In the genomic region with DNA sequence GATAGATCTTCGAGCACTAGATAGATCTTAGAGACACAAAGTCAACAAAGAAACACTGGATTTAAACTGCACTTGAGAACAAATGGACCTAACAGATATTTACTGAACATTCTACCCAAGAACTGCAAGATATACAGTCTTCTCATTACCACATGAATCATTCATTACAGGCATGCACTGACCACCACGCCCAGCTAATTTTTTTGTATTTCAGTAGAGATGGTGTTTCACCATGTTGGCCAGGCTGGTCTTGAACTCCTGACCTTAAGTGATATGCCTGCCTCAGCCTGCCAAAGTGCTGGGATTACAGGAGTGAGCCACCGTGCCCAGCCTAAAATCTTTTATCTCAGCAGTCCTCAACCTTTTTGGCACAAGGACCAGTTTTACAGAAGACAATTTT, we compare ENCODE assay signal across 17 cellular contexts. TPM values are rescaled to one million over a fixed set of nuclear protein-coding genes. Genes with fewer than 3 reads are reported as not detected.
DNase-seq lines count a peak whose midpoint lies in the region; ATAC-seq and TF ChIP-seq lines count a peak whose summit lies in the region.
"Had no signal": no experiment of that assay in that cellular context is flagged by ENCODE, and none has a peak within 500 bp of the region (broad histone marks: within the 10 kb centered on the region; RNA-seq: fewer than 3 reads in every experiment).

No MANE protein-coding gene starts in this region.

- no peak overlapping the region for H3K4me2 ChIP-seq in hepatocyte
- H3K4me2 ChIP-seq: BLaER1 treated with 17β-estradiol and CSF1 and Interleukin-3, amounts not matched to agents 10 nM and 100 nM had no signal

- no peak overlapping the region for H3K27ac ChIP-seq in hepatocyte
- H3K27ac ChIP-seq: 22Rv1; BLaER1 treated with 17β-estradiol and CSF1 and Interleukin-3, amounts not matched to agents 10 nM and 100 nM; gastrocnemius medialis; transverse colon; VCaP had no signal

- no peak for ATAC-seq in activated naive CD8-positive, alpha-beta T cell treated with anti-CD3 and anti-CD28 coated beads, Interleukin-2, amount 50 U/mL, for 24 hours
- no peak for ATAC-seq in GM19324 (IDR thresholded peaks at IDR 0.05; ENCODE audit: low FRiP score, unreplicated experiment)
- ATAC-seq: gastrocnemius medialis had no signal

- H3K9me3 ChIP-seq in hepatocyte (ENCODE audit: low read depth), result no peaks in the 10 kb centered on the region
- H3K9me3 ChIP-seq: gastrocnemius medialis, transverse colon had no signal

- no peak overlapping the region for H3K4me3 ChIP-seq in hepatocyte
- H3K4me3 ChIP-seq: BLaER1 treated with 17β-estradiol and CSF1 and Interleukin-3, amounts not matched to agents 10 nM and 100 nM; gastrocnemius medialis; transverse colon had no signal

- no peak for TF ChIP-seq CTCF in HFFc6 (IDR thresholded peaks at IDR 0.05)
- no peak for TF ChIP-seq CTCF in hepatocyte (IDR thresholded peaks at IDR 0.05; ENCODE audit: poor library complexity)

- peaks cover 25% of the 10 kb centered on the region for H3K4me1 Mint-ChIP-seq in T-helper 1 cell treated with Interleukin-12 subunit alpha and Interleukin-12 subunit beta and Interleukin-4 antibody, amounts not matched to agents 30 μg/mL and 1 μg/mL, for 36 hours (ENCODE audit: low read depth)
- peaks cover 13% of the 10 kb centered on the region for H3K4me1 Mint-ChIP-seq in HFFc6 (ENCODE audit: low read depth)
- peaks cover 30% of the 10 kb centered on the region for H3K4me1 Mint-ChIP-seq in activated naive CD8-positive, alpha-beta T cell treated with anti-CD3 and anti-CD28 coated beads, Interleukin-2, amount 50 U/mL, for 24 hours

- H3K9me2 ChIP-seq in hepatocyte (replicated peaks; ENCODE audit: insufficient read depth), result no peaks in the 10 kb centered on the region

- peaks cover 25% of the 10 kb centered on the region for H3K79me2 ChIP-seq in hepatocyte

- H3K4me3 Mint-ChIP-seq in T-helper 1 cell treated with Interleukin-12 subunit alpha and Interleukin-12 subunit beta and Interleukin-4 antibody, amounts not matched to agents 30 μg/mL and 1 μg/mL, for 36 hours, result no peak overlapping the region
- peak overlapping the region; percentile 24; the same call in 1 of the 2 replicates for H3K4me3 Mint-ChIP-seq in HFFc6
- H3K4me3 Mint-ChIP-seq in activated naive CD8-positive, alpha-beta T cell treated with anti-CD3 and anti-CD28 coated beads, Interleukin-2, amount 50 U/mL, for 24 hours, result no peak overlapping the region

- H2AFZ ChIP-seq in hepatocyte, result no peak overlapping the region

- H3K27ac Mint-ChIP-seq in T-helper 1 cell treated with Interleukin-12 subunit alpha and Interleukin-12 subunit beta and Interleukin-4 antibody, amounts not matched to agents 30 μg/mL and 1 μg/mL, for 36 hours, result peak overlapping the region; percentile 58
- H3K27ac Mint-ChIP-seq in HFFc6, result peak overlapping the region; percentile 55
- peak overlapping the region; percentile 0 for H3K27ac Mint-ChIP-seq in activated naive CD8-positive, alpha-beta T cell treated with anti-CD3 and anti-CD28 coated beads, Interleukin-2, amount 50 U/mL, for 24 hours

- 92% methylated on average over 3 of the region's 3 CpGs for WGBS in hepatocyte (ENCODE audit: low lambda C conversion rate, missing lambda C conversion rate)

- DNase-seq in T-helper 1 cell (no peak), HFFc6 (no peak), iris pigment epithelial cell (ENCODE audit: low read depth) (peak; percentile 61), hepatocyte (ENCODE audit: low spot score) (no peak), activated gamma-delta T cell treated with Interleukin-2 at 50 U/mL for 16 hours (no peak)
- DNase-seq in activated naive CD8-positive, alpha-beta T cell treated with anti-CD3 and anti-CD28 coated beads, Interleukin-2, amount 50 U/mL, for 24 hours, result no peak
- DNase-seq: amygdala, DND-41, gastrocnemius medialis, naive B cell, NCI-H774 had no signal

- H3K27me3 ChIP-seq in hepatocyte, result no peaks in the 10 kb centered on the region
- H3K27me3 ChIP-seq: BLaER1 treated with 17β-estradiol and CSF1 and Interleukin-3, amounts not matched to agents 10 nM and 100 nM; gastrocnemius medialis; transverse colon had no signal

- H3K36me3 Mint-ChIP-seq in T-helper 1 cell treated with Interleukin-12 subunit alpha and Interleukin-12 subunit beta and Interleukin-4 antibody, amounts not matched to agents 30 μg/mL and 1 μg/mL, for 36 hours (ENCODE audit: low read depth), result peaks cover 6% of the 10 kb centered on the region
- H3K36me3 Mint-ChIP-seq in HFFc6 (ENCODE audit: low read depth), result no peaks in the 10 kb centered on the region
- peaks cover 7% of the 10 kb centered on the region for H3K36me3 Mint-ChIP-seq in activated naive CD8-positive, alpha-beta T cell treated with anti-CD3 and anti-CD28 coated beads, Interleukin-2, amount 50 U/mL, for 24 hours (ENCODE audit: low read depth)
- H3K36me3 Mint-ChIP-seq: naive B cell had no signal

- no peaks in the 10 kb centered on the region for H3K36me3 ChIP-seq in hepatocyte (replicated peaks; ENCODE audit: insufficient read depth, low read depth)
- H3K36me3 ChIP-seq: gastrocnemius medialis, transverse colon had no signal

- H3K4me1 ChIP-seq in hepatocyte (ENCODE audit: insufficient read depth), result no peaks in the 10 kb centered on the region
- H3K4me1 ChIP-seq: gastrocnemius medialis, transverse colon had no signal

- H3K27me3 Mint-ChIP-seq in T-helper 1 cell treated with Interleukin-12 subunit alpha and Interleukin-12 subunit beta and Interleukin-4 antibody, amounts not matched to agents 30 μg/mL and 1 μg/mL, for 36 hours (ENCODE audit: low read depth), result no peaks in the 10 kb centered on the region
- H3K27me3 Mint-ChIP-seq in HFFc6 (ENCODE audit: insufficient read depth), result no peaks in the 10 kb centered on the region
- no peaks in the 10 kb centered on the region for H3K27me3 Mint-ChIP-seq in activated naive CD8-positive, alpha-beta T cell treated with anti-CD3 and anti-CD28 coated beads, Interleukin-2, amount 50 U/mL, for 24 hours
- H3K27me3 Mint-ChIP-seq: naive B cell had no signal

- H3K9me3 Mint-ChIP-seq in T-helper 1 cell treated with Interleukin-12 subunit alpha and Interleukin-12 subunit beta and Interleukin-4 antibody, amounts not matched to agents 30 μg/mL and 1 μg/mL, for 36 hours, result no peaks in the 10 kb centered on the region
- H3K9me3 Mint-ChIP-seq in HFFc6, result no peaks in the 10 kb centered on the region
- H3K9me3 Mint-ChIP-seq in activated naive CD8-positive, alpha-beta T cell treated with anti-CD3 and anti-CD28 coated beads, Interleukin-2, amount 50 U/mL, for 24 hours, result no peaks in the 10 kb centered on the region
- H3K9me3 Mint-ChIP-seq: naive B cell had no signal

- no peaks in the 10 kb centered on the region for H4K20me1 ChIP-seq in hepatocyte (ENCODE audit: insufficient read depth, poor library complexity, severe bottlenecking)

RNA-seq across cellular contexts. Expression of gene CSNK1G1, which starts 22.0 kb away (rescaled TPM):
- 10 to 100 TPM; 16.4 to 20.5 (median 18.6) TPM for total RNA-seq in HFFc6 (2021; fragmentation: NEBNext Ultra II Directional; extraction: Animal tissue kit (Norgen Biotek cat#: 25700))
- 16.2 and 18.1 TPM in 2 replicates for total RNA-seq in hepatocyte
- 7.7 and 8.5 TPM in 2 replicates for polyA plus RNA-seq in hepatocyte

RNA-seq across cellular contexts. Expression of gene PCLAF, which starts 47.3 kb away (rescaled TPM):
- 10 to 100 TPM; 23.8 to 67.2 (median 55.5) TPM for total RNA-seq in HFFc6 (2021; fragmentation: NEBNext Ultra II Directional; extraction: Animal tissue kit (Norgen Biotek cat#: 25700))
- total RNA-seq in hepatocyte, result 19.2 and 21.2 TPM in 2 replicates
- polyA plus RNA-seq in hepatocyte, result 25.3 and 30.2 TPM in 2 replicates

RNA-seq across cellular contexts. Expression of gene TRIP4, which starts 53.6 kb away (rescaled TPM):
- 10 to 100 TPM; 20.7 to 31.5 (median 29.3) TPM for total RNA-seq in HFFc6 (2021; fragmentation: NEBNext Ultra II Directional; extraction: Animal tissue kit (Norgen Biotek cat#: 25700))
- total RNA-seq in hepatocyte, result 13.9 and 15.6 TPM in 2 replicates
- polyA plus RNA-seq in hepatocyte, result 29.4 and 30.6 TPM in 2 replicates

Comparison
In these comparisons a context has a peak if more than half of its experiments do, and no peak if none do; other contexts are left out.
1. H3K27ac Mint-ChIP-seq: peak in every context shown above with its lines; median percentile 58 in T-helper 1 cell treated with Interleukin-12 subunit alpha and Interleukin-12 subunit beta and Interleukin-4 antibody, amounts not matched to agents 30 μg/mL and 1 μg/mL, for 36 hours; 55 in HFFc6; 0 in activated naive CD8-positive, alpha-beta T cell treated with anti-CD3 and anti-CD28 coated beads, Interleukin-2, amount 50 U/mL, for 24 hours.